23 cellular contexts compared by ENCODE assay signal in genomic region chr18:79553696-79554095, GRCh38.
"Had no signal": no experiment of that assay in that cellular context is flagged by ENCODE, and none has a peak within 500 bp of the region (broad histone marks: within the 10 kb centered on the region; RNA-seq: fewer than 3 reads in every experiment).

No MANE protein-coding gene starts in this region.

- ATAC-seq: gastroesophageal sphincter; heart left ventricle; sciatic nerve; stimulated activated naive CD8-positive, alpha-beta T cell treated with anti-CD3 and anti-CD28 coated beads, Interleukin-15, amount 100 ng/mL, for 72 hours had no signal

- H3K4me3 ChIP-seq: colonic mucosa, esophagus muscularis mucosa, gastroesophageal sphincter, heart left ventricle, hepatocyte, prostate gland, right atrium auricular region, smooth muscle cell, suprapubic skin had no signal

- H3K27me3 Mint-ChIP-seq: central memory CD8-positive, alpha-beta T cell; stimulated activated naive CD8-positive, alpha-beta T cell treated with anti-CD3 and anti-CD28 coated beads, Interleukin-15, amount 100 ng/mL, for 72 hours had no signal

- H3K27ac Mint-ChIP-seq: dendritic cell treated with granulocyte-macrophage colony-stimulating factor and Interleukin-4, amounts not matched to agents 40 ng/mL and 50 ng/mL, for 4 days; stimulated activated naive CD8-positive, alpha-beta T cell treated with anti-CD3 and anti-CD28 coated beads, Interleukin-15, amount 100 ng/mL, for 72 hours had no signal

- H3K9me3 ChIP-seq: colonic mucosa, esophagus muscularis mucosa, gastroesophageal sphincter, heart left ventricle, neutrophil, prostate gland, right atrium auricular region, suprapubic skin had no signal

- DNase-seq: colonic mucosa; effector CD8-positive, alpha-beta T cell; foreskin keratinocyte; mesenchymal stem cell; stimulated activated CD4-positive, alpha-beta T cell treated with anti-CD3 and anti-CD28 coated beads, Interleukin-12 subunit alpha, Interleukin-12 subunit beta, amount 100 ng/mL, for 4 hours; stimulated activated CD4-positive, alpha-beta T cell treated with anti-CD3 and anti-CD28 coated beads, Interleukin-1b, Interleukin-23, amount 100 ng/mL, for 48 hours; stimulated activated CD4-positive, alpha-beta T cell treated with anti-CD3 and anti-CD28 coated beads, Interleukin-4, amount 100 ng/mL, for 1 hour; stimulated activated CD8-positive, alpha-beta memory T cell treated with anti-CD3 and anti-CD28 coated beads, Interleukin-4, amount 100 ng/mL, for 48 hours; stimulated activated naive CD8-positive, alpha-beta T cell treated with anti-CD3 and anti-CD28 coated beads, Interleukin-15, amount 100 ng/mL, for 72 hours; trophoblast cell had no signal

- H3K36me3 ChIP-seq: colonic mucosa, esophagus muscularis mucosa, gastroesophageal sphincter, heart left ventricle, neutrophil, prostate gland, right atrium auricular region, suprapubic skin had no signal

- H3K4me1 Mint-ChIP-seq: central memory CD8-positive, alpha-beta T cell; stimulated activated naive CD8-positive, alpha-beta T cell treated with anti-CD3 and anti-CD28 coated beads, Interleukin-15, amount 100 ng/mL, for 72 hours had no signal

- H3K4me3 Mint-ChIP-seq: central memory CD8-positive, alpha-beta T cell; dendritic cell treated with granulocyte-macrophage colony-stimulating factor and Interleukin-4, amounts not matched to agents 40 ng/mL and 50 ng/mL, for 4 days; stimulated activated naive CD8-positive, alpha-beta T cell treated with anti-CD3 and anti-CD28 coated beads, Interleukin-15, amount 100 ng/mL, for 72 hours had no signal

- H3K4me1 ChIP-seq: colonic mucosa, esophagus muscularis mucosa, foreskin keratinocyte, gastroesophageal sphincter, heart left ventricle, parathyroid adenoma, prostate gland, right atrium auricular region had no signal

- H3K9me3 Mint-ChIP-seq: central memory CD8-positive, alpha-beta T cell; dendritic cell treated with granulocyte-macrophage colony-stimulating factor and Interleukin-4, amounts not matched to agents 40 ng/mL and 50 ng/mL, for 4 days; stimulated activated naive CD8-positive, alpha-beta T cell treated with anti-CD3 and anti-CD28 coated beads, Interleukin-15, amount 100 ng/mL, for 72 hours had no signal

- H3K27ac ChIP-seq: colonic mucosa, esophagus muscularis mucosa, foreskin keratinocyte, gastroesophageal sphincter, heart left ventricle, hepatocyte, neutrophil, parathyroid adenoma, prostate gland, right atrium auricular region, suprapubic skin had no signal

- H3K27me3 ChIP-seq: colonic mucosa, foreskin keratinocyte, heart left ventricle, hepatocyte, neutrophil, right atrium auricular region had no signal
